ENCODE assay signal across 18 cellular contexts in the genomic region with DNA sequence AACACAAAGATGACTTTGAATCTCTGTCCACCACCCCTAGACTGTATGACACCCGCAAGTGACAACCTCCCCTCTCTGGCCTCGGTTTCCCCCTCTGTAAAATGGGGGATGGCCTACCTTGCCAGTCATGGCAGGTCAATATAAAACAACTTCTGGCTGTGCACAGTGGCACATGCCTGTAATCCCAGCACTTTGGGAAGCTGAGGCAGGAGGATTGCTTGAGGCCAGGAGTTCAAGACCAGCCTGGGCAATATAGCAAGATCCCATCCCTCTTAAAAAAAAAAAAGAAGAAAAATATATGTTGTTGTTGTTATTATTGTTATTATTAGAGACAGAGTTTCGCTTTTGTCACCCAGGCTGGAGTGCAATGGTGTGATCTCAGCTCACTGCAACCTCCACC. TPM values are rescaled to one million over a fixed set of nuclear protein-coding genes. Genes with fewer than 3 reads are reported as not detected.
DNase-seq lines count a peak whose midpoint lies in the region; ATAC-seq and TF ChIP-seq lines count a peak whose summit lies in the region.
"Not testable (repeated sequence)": the region's sequence is repeated elsewhere in the genome, so short reads cannot be mapped to it uniquely, and the experiment has no call there.
"Had no signal": no experiment of that assay in that cellular context is flagged by ENCODE, and none has a peak within 500 bp of the region (broad histone marks: within the 10 kb centered on the region; RNA-seq: fewer than 3 reads in every experiment).

No MANE protein-coding gene starts in this region.

- peaks cover 21% of the 10 kb centered on the region for H3K36me3 Mint-ChIP-seq in activated CD4-positive, alpha-beta memory T cell treated with anti-CD3 and anti-CD28 coated beads, Interleukin-2, amount 10 ng/mL, durations not matched to agents 7 days and 5 days (ENCODE audit: low read depth)
- H3K36me3 Mint-ChIP-seq in activated naive CD4-positive, alpha-beta T cell treated with anti-CD3 and anti-CD28 coated beads for 36 hours (ENCODE audit: low read depth); naive thymus-derived CD8-positive, alpha-beta T cell: not testable (repeated sequence)

- intact Hi-C loops in A673 (cut with micrococcal nuclease; ENCODE audit: unreplicated experiment): not testable (repeated sequence)
- intact Hi-C loops in activated naive CD4-positive, alpha-beta T cell treated with anti-CD3 and anti-CD28 coated beads for 36 hours (cut with micrococcal nuclease): loop anchor here (1.0 kb wide), 2 partner anchors 11 to 69 kb away; no protein-coding TSS in a partner anchor
- intact Hi-C loops in stomach (cut with DNase I; ENCODE audit: low total_unique reads): loop anchor here (5.0 to 10.0 kb wide), 2 partner anchors 59 to 81 kb away; partner anchors contain the start of gene RABAC1

- not testable (repeated sequence) for H3K9me3 Mint-ChIP-seq in activated CD4-positive, alpha-beta memory T cell treated with anti-CD3 and anti-CD28 coated beads, Interleukin-2, amount 10 ng/mL, durations not matched to agents 7 days and 5 days; activated naive CD4-positive, alpha-beta T cell treated with anti-CD3 and anti-CD28 coated beads for 36 hours; naive thymus-derived CD8-positive, alpha-beta T cell

- H3K4me3 Mint-ChIP-seq in activated CD4-positive, alpha-beta memory T cell treated with anti-CD3 and anti-CD28 coated beads, Interleukin-2, amount 10 ng/mL, durations not matched to agents 7 days and 5 days: peak overlapping the region; percentile 36
- H3K4me3 Mint-ChIP-seq in activated naive CD4-positive, alpha-beta T cell treated with anti-CD3 and anti-CD28 coated beads for 36 hours: peak overlapping the region; percentile 49
- H3K4me3 Mint-ChIP-seq in naive thymus-derived CD8-positive, alpha-beta T cell: peak overlapping the region; percentile 68 to 90 (median 82)

- not testable (repeated sequence) for TF ChIP-seq POLR2A in stomach (IDR thresholded peaks at IDR 0.05)

- CTCF ChIA-PET in A673 (lab: Charles Lee): not testable (repeated sequence)
- CTCF ChIA-PET in activated CD4-positive, alpha-beta memory T cell treated with anti-CD3 and anti-CD28 coated beads, Interleukin-2, amount 10 ng/mL, durations not matched to agents 7 days and 5 days (lab: Charles Lee): interaction anchor here (0.7 to 7.0 kb wide), 5 partner anchors 10 to 81 kb away, joined by 3 to 95 read pairs (median 13); partner anchors contain the start of gene RPS19
- CTCF ChIA-PET in activated naive CD4-positive, alpha-beta T cell treated with anti-CD3 and anti-CD28 coated beads for 36 hours (lab: Charles Lee): interaction anchor here (0.5 to 6.2 kb wide), 4 partner anchors 8 to 512 kb away, joined by 3 to 68 read pairs (median 28); partner anchors contain the start of genes ARHGEF1 and B9D2

- not testable (repeated sequence) for TF ChIP-seq CTCF in A673 (conservative IDR thresholded peaks at IDR 0.05; ENCODE audit: low read depth, low read length); GM12865 (IDR thresholded peaks at IDR 0.05; ENCODE audit: insufficient read depth, low read depth, low read length, missing control alignments); stomach (IDR thresholded peaks at IDR 0.05)

- DNase-seq in A673 (ENCODE audit: low spot score); GM12865 (ENCODE audit: low read depth); SK-N-MC (ENCODE audit: low read depth, low spot score); activated CD4-positive, alpha-beta memory T cell treated with anti-CD3 and anti-CD28 coated beads, Interleukin-2, amount 10 ng/mL, durations not matched to agents 7 days and 5 days; activated naive CD4-positive, alpha-beta T cell treated with anti-CD3 and anti-CD28 coated beads for 36 hours; effector memory CD4-positive, alpha-beta T cell; naive thymus-derived CD8-positive, alpha-beta T cell; stomach: not testable (repeated sequence)

- not testable (repeated sequence) for ATAC-seq in naive thymus-derived CD8-positive, alpha-beta T cell

- TF ChIP-seq EP300 in stomach (IDR thresholded peaks at IDR 0.05): not testable (repeated sequence)

- peak overlapping the region; percentile 45 for H3K9ac ChIP-seq in SK-N-MC (ENCODE audit: insufficient read length)

- peaks cover 76% of the 10 kb centered on the region for H3K4me1 Mint-ChIP-seq in activated CD4-positive, alpha-beta memory T cell treated with anti-CD3 and anti-CD28 coated beads, Interleukin-2, amount 10 ng/mL, durations not matched to agents 7 days and 5 days
- peaks cover 63% of the 10 kb centered on the region for H3K4me1 Mint-ChIP-seq in activated naive CD4-positive, alpha-beta T cell treated with anti-CD3 and anti-CD28 coated beads for 36 hours (ENCODE audit: low read depth)
- H3K4me1 Mint-ChIP-seq in naive thymus-derived CD8-positive, alpha-beta T cell: peaks cover 29 to 100% (median 89%) of the 10 kb centered on the region in 4 donors

- not testable (repeated sequence) for H3K27me3 ChIP-seq in A673 (replicated peaks; ENCODE audit: insufficient read depth, low read depth, low read length, poor library complexity); effector memory CD4-positive, alpha-beta T cell (replicated peaks; ENCODE audit: control insufficient read depth, insufficient read depth, low read length, poor library complexity, severe bottlenecking); stomach

- not testable (repeated sequence) for H3K4me3 ChIP-seq in A673 (ENCODE audit: low read depth, low read length, poor library complexity, severe bottlenecking); SK-N-MC; stomach
- H3K4me3 ChIP-seq in GM12865 (ENCODE audit: low read depth, low read length): peak overlapping the region; percentile 16
- H3K4me3 ChIP-seq in effector memory CD4-positive, alpha-beta T cell (ENCODE audit: insufficient read depth, low read depth, low read length, poor library complexity, severe bottlenecking): peak overlapping the region; percentile 17

- H3K36me3 ChIP-seq in A673 (ENCODE audit: insufficient read depth, low read length, poor library complexity, severe bottlenecking) (peaks cover 21% of the 10 kb centered on the region), SK-N-MC (ENCODE audit: insufficient read depth, low read length) (peaks cover 11% of the 10 kb centered on the region), stomach (peaks cover 9 to 21% (median 16%) of the 10 kb centered on the region in 4 donors)
- H3K36me3 ChIP-seq in effector memory CD4-positive, alpha-beta T cell (ENCODE audit: control insufficient read depth, insufficient read depth, low read length): not testable (repeated sequence)

- H3K4me1 ChIP-seq in A673 (ENCODE audit: insufficient read depth, low read length, poor library complexity, severe bottlenecking): peaks cover 47% of the 10 kb centered on the region
- H3K4me1 ChIP-seq in effector memory CD4-positive, alpha-beta T cell (ENCODE audit: control insufficient read depth, insufficient read depth, low read length, poor library complexity, severe bottlenecking): peaks cover 92% of the 10 kb centered on the region
- H3K4me1 ChIP-seq in stomach: peaks cover 0 to 42% (median 18%) of the 10 kb centered on the region in 4 donors

- H3K27ac ChIP-seq in A673 (ENCODE audit: low read depth, low read length, poor library complexity, severe bottlenecking) (peak overlapping the region; percentile 70), SK-N-MC (peak overlapping the region; percentile 90), stomach (peak overlapping the region; percentile 8 to 61 (median 24))
- H3K27ac ChIP-seq in effector memory CD4-positive, alpha-beta T cell (ENCODE audit: insufficient read depth, low read length, poor library complexity, severe bottlenecking): peak overlapping the region; percentile 80

- H3K27me3 Mint-ChIP-seq in activated CD4-positive, alpha-beta memory T cell treated with anti-CD3 and anti-CD28 coated beads, Interleukin-2, amount 10 ng/mL, durations not matched to agents 7 days and 5 days; activated naive CD4-positive, alpha-beta T cell treated with anti-CD3 and anti-CD28 coated beads for 36 hours (ENCODE audit: low read depth); naive thymus-derived CD8-positive, alpha-beta T cell: not testable (repeated sequence)

- 78 to 86% (median 81%) methylated on average over 3 of the region's 3 CpGs for WGBS in stomach, 5 donors

- POLR2A ChIA-PET in A673 (lab: Charles Lee; ENCODE audit: low non-redundant PET): not testable (repeated sequence)
- POLR2A ChIA-PET in activated CD4-positive, alpha-beta memory T cell treated with anti-CD3 and anti-CD28 coated beads, Interleukin-2, amount 10 ng/mL, durations not matched to agents 7 days and 5 days (lab: Charles Lee): interaction anchor here (1.7 to 16.1 kb wide), 4 partner anchors 11 to 69 kb away, joined by 8 to 384 read pairs (median 117); partner anchors contain the start of genes ARHGEF1 and RPS19
- POLR2A ChIA-PET in naive thymus-derived CD8-positive, alpha-beta T cell (lab: Charles Lee): interaction anchor here (0.6 to 17.2 kb wide), 19 partner anchors 10 to 1922 kb away, joined by 3 to 819 read pairs (median 8); partner anchors contain the start of genes ARHGEF1, ERFL, RABAC1 and RPS19

- BruUV-seq in A673 (replicated peaks; lab: Mats Ljungman, UMichigan): not testable (repeated sequence)

- H3K27ac Mint-ChIP-seq in activated CD4-positive, alpha-beta memory T cell treated with anti-CD3 and anti-CD28 coated beads, Interleukin-2, amount 10 ng/mL, durations not matched to agents 7 days and 5 days: peak overlapping the region; percentile 96
- H3K27ac Mint-ChIP-seq in activated naive CD4-positive, alpha-beta T cell treated with anti-CD3 and anti-CD28 coated beads for 36 hours: peak overlapping the region; percentile 89
- H3K27ac Mint-ChIP-seq in naive thymus-derived CD8-positive, alpha-beta T cell: peak overlapping the region; percentile 93 to 100 (median 100)

- not testable (repeated sequence) for H3K9me3 ChIP-seq in A673 (ENCODE audit: low read depth, low read length, poor library complexity, severe bottlenecking); SK-N-MC (ENCODE audit: low read depth, low read length); effector memory CD4-positive, alpha-beta T cell (ENCODE audit: control insufficient read depth, low read length); stomach

RNA-seq across cellular contexts. Expression of gene CD79A, which starts 1.1 kb away (rescaled TPM):
- total RNA-seq in A673 (2021) (14.4 and 17.8 TPM in 2 replicates), stomach (1 to 10 TPM in 2 of 5 donors, not detected in 3; 2.4 to 3.5 TPM)
- total RNA-seq in activated CD4-positive, alpha-beta memory T cell treated with anti-CD3 and anti-CD28 coated beads, Interleukin-2, amount 10 ng/mL, durations not matched to agents 7 days and 5 days: under 1 TPM; 0.35 to 0.38 TPM
- total RNA-seq in activated naive CD4-positive, alpha-beta T cell treated with anti-CD3 and anti-CD28 coated beads for 36 hours: 1 to 10 TPM; 2.5 to 2.7 TPM
- total RNA-seq in naive thymus-derived CD8-positive, alpha-beta T cell: 10 to 100 TPM; 48.6 to 51.0 TPM
- 10 to 100 TPM; 54.9 to 88.2 (median 85.1) TPM for polyA plus RNA-seq in naive thymus-derived CD8-positive, alpha-beta T cell
- polyA plus RNA-seq in stomach: 10 to 100 TPM in 1 of 3 donors, 1 to 10 TPM in 2; 1.5 to 18.7 (median 3.2) TPM
- total RNA-seq: cerebellum, GM23338, osteocyte, RPMI7951 had no signal

RNA-seq across cellular contexts. Expression of gene ARHGEF1, which starts 7.0 kb away (rescaled TPM):
- total RNA-seq in A673 (2021): 159 and 164 TPM in 2 replicates
- total RNA-seq in activated CD4-positive, alpha-beta memory T cell treated with anti-CD3 and anti-CD28 coated beads, Interleukin-2, amount 10 ng/mL, durations not matched to agents 7 days and 5 days: 100 to 1,000 TPM; 657 TPM
- 100 to 1,000 TPM; 246 to 260 TPM for total RNA-seq in activated naive CD4-positive, alpha-beta T cell treated with anti-CD3 and anti-CD28 coated beads for 36 hours
- 1,000 to 10,000 TPM; 1,211 to 1,239 TPM for total RNA-seq in naive thymus-derived CD8-positive, alpha-beta T cell
- polyA plus RNA-seq in naive thymus-derived CD8-positive, alpha-beta T cell: 100 to 1,000 TPM; 161 to 346 (median 211) TPM
- total RNA-seq in stomach: 100 to 1,000 TPM in 4 of 5 donors, 10 to 100 TPM in 1; 40.8 to 329 (median 224) TPM
- 100 to 1,000 TPM in 2 of 3 donors, 10 to 100 TPM in 1; 62.0 to 109 (median 106) TPM for polyA plus RNA-seq in stomach

RNA-seq across cellular contexts. Expression of gene RPS19, which starts 15.9 kb away (rescaled TPM):
- total RNA-seq in A673 (2021): 2,479 and 2,559 TPM in 2 replicates
- total RNA-seq in activated CD4-positive, alpha-beta memory T cell treated with anti-CD3 and anti-CD28 coated beads, Interleukin-2, amount 10 ng/mL, durations not matched to agents 7 days and 5 days: 1,000 to 10,000 TPM; 2,625 to 2,652 TPM
- total RNA-seq in activated naive CD4-positive, alpha-beta T cell treated with anti-CD3 and anti-CD28 coated beads for 36 hours: 1,000 to 10,000 TPM; 4,092 to 4,109 TPM
- total RNA-seq in naive thymus-derived CD8-positive, alpha-beta T cell: 1,000 to 10,000 TPM; 3,479 to 3,513 TPM
- polyA plus RNA-seq in naive thymus-derived CD8-positive, alpha-beta T cell: 1,000 to 10,000 TPM; 6,905 to 8,825 (median 8,505) TPM
- 1,000 to 10,000 TPM in 3 of 5 donors, 100 to 1,000 TPM in 2; 394 to 1,489 (median 1,008) TPM for total RNA-seq in stomach
- 1,000 to 10,000 TPM; 2,818 to 4,242 (median 2,979) TPM for polyA plus RNA-seq in stomach

RNA-seq across cellular contexts. Expression of gene DMRTC2, which starts 31.1 kb away (rescaled TPM):
- total RNA-seq in A673 (2021) (not detected in 2 replicates), stomach (not detected)
- total RNA-seq in activated CD4-positive, alpha-beta memory T cell treated with anti-CD3 and anti-CD28 coated beads, Interleukin-2, amount 10 ng/mL, durations not matched to agents 7 days and 5 days: not detected
- total RNA-seq in activated naive CD4-positive, alpha-beta T cell treated with anti-CD3 and anti-CD28 coated beads for 36 hours: not detected
- total RNA-seq in naive thymus-derived CD8-positive, alpha-beta T cell: not detected
- not detected for polyA plus RNA-seq in naive thymus-derived CD8-positive, alpha-beta T cell
- polyA plus RNA-seq in stomach: not detected
- total RNA-seq: cerebellum, dorsolateral prefrontal cortex, G401, HFFc6, mesenteric fat pad, osteocyte, RPMI7951, SJCRH30, upper lobe of left lung had no signal
- polyA plus RNA-seq: GM23338 had no signal

RNA-seq across cellular contexts. Expression of gene LYPD4, which starts 31.5 kb away (rescaled TPM):
- total RNA-seq in A673 (2021) (not detected in 2 replicates), stomach (not detected)
- not detected for total RNA-seq in activated CD4-positive, alpha-beta memory T cell treated with anti-CD3 and anti-CD28 coated beads, Interleukin-2, amount 10 ng/mL, durations not matched to agents 7 days and 5 days
- not detected for total RNA-seq in activated naive CD4-positive, alpha-beta T cell treated with anti-CD3 and anti-CD28 coated beads for 36 hours
- not detected for total RNA-seq in naive thymus-derived CD8-positive, alpha-beta T cell
- polyA plus RNA-seq in naive thymus-derived CD8-positive, alpha-beta T cell: not detected
- polyA plus RNA-seq in stomach: not detected
- total RNA-seq: cerebellum, dorsolateral prefrontal cortex, G401, GM23338, HFFc6, mesenteric fat pad, osteocyte, RPMI7951, SJCRH30, upper lobe of left lung had no signal
- polyA plus RNA-seq: GM23338 had no signal

Comparison
In these comparisons a context has a peak if more than half of its experiments do, and no peak if none do; other contexts are left out.
1. H3K27ac ChIP-seq: peak in every context shown above with its lines; median percentile 90 in SK-N-MC; 80 in effector memory CD4-positive, alpha-beta T cell; 70 in A673; 24 in stomach.